20 cellular contexts compared by ENCODE assay signal in the genomic region with DNA sequence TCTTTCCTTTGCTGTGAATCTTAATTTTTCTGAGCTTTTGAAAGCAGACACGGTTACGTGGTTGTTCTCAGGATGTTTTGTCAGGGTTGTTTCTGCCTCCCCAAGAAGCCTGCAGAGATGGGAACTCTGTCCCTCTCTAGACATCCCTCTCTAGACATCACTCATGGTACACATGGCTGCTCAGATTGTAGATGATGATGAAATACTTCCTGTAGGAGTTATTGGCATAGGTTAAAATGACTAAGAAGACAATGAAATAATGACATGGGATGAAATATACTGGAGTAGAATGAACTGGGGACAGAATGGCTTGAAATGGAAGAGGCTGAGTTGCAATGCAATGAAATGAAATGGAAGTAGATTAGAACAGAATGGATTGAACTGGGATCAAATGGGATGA.
A peak's percentile ranks its signal among the peaks of the same experiment; 100 is the strongest.
DNase-seq lines count a peak whose midpoint lies in the region; ATAC-seq and TF ChIP-seq lines count a peak whose summit lies in the region.
"Had no signal": no experiment of that assay in that cellular context is flagged by ENCODE, and none has a peak within 500 bp of the region (broad histone marks: within the 10 kb centered on the region; RNA-seq: fewer than 3 reads in every experiment).

No MANE protein-coding gene starts in this region.

- no peak overlapping the region for H3K4ac ChIP-seq in IMR-90 (ENCODE audit: low read depth, low read length)

- ATAC-seq in activated CD8-positive, alpha-beta T cell treated with anti-CD3 and anti-CD28 coated beads, Interleukin-2, amount 10 ng/mL, durations not matched to agents 7 days and 5 days, result no peak
- no peak for ATAC-seq in activated CD8-positive, alpha-beta T cell treated with anti-CD3 and anti-CD28 coated beads for 36 hours
- ATAC-seq in IMR-90 (ENCODE audit: low read depth) (no peak), GM21360 (IDR thresholded peaks at IDR 0.05; ENCODE audit: unreplicated experiment) (no peak)
- no peak for ATAC-seq in stimulated activated naive CD8-positive, alpha-beta T cell treated with anti-CD3 and anti-CD28 coated beads, Interleukin-15, Interleukin-2, amounts not matched to agents 100 U/mL and 50 U/mL, for 24 hours
- ATAC-seq: A549 had no signal

- no peak overlapping the region for H3K4me3 Mint-ChIP-seq in activated CD8-positive, alpha-beta T cell treated with anti-CD3 and anti-CD28 coated beads, Interleukin-2, amount 10 ng/mL, durations not matched to agents 7 days and 5 days
- no peak overlapping the region for H3K4me3 Mint-ChIP-seq in activated CD8-positive, alpha-beta T cell treated with anti-CD3 and anti-CD28 coated beads for 36 hours
- H3K4me3 Mint-ChIP-seq: CD14-positive monocyte; CD4-positive, alpha-beta memory T cell; IgD-negative memory B cell had no signal

- H2AFZ ChIP-seq in IMR-90 (replicated peaks; ENCODE audit: low read length, poor library complexity), result no peak overlapping the region

- H3K36me3 Mint-ChIP-seq in activated CD8-positive, alpha-beta T cell treated with anti-CD3 and anti-CD28 coated beads, Interleukin-2, amount 10 ng/mL, durations not matched to agents 7 days and 5 days (ENCODE audit: low read depth), result no peaks in the 10 kb centered on the region
- no peaks in the 10 kb centered on the region for H3K36me3 Mint-ChIP-seq in activated CD8-positive, alpha-beta T cell treated with anti-CD3 and anti-CD28 coated beads for 36 hours (ENCODE audit: low read depth)
- H3K36me3 Mint-ChIP-seq: CD14-positive monocyte; CD4-positive, alpha-beta memory T cell; IgD-negative memory B cell had no signal

- no peak overlapping the region for H3K9ac ChIP-seq in IMR-90 (ENCODE audit: low read depth, low read length)
- H3K9ac ChIP-seq: BLaER1 had no signal

- no peak overlapping the region for H4K5ac ChIP-seq in IMR-90 (ENCODE audit: low read depth, low read length)

- H3K9me1 ChIP-seq in IMR-90 (ENCODE audit: insufficient read depth, low read length), result no peaks in the 10 kb centered on the region

- TF ChIP-seq POLR2A in IMR-90 (IDR thresholded peaks at IDR 0.05; ENCODE audit: low read depth, low read length), result no peak

- intact Hi-C loops in activated CD8-positive, alpha-beta T cell treated with anti-CD3 and anti-CD28 coated beads for 36 hours (cut with micrococcal nuclease), result no loop called here
- intact Hi-C loops in IMR-90 (cut with micrococcal nuclease), result no loop called here

- H3K23ac ChIP-seq in IMR-90 (ENCODE audit: low read depth, low read length), result no peak overlapping the region

- no peak overlapping the region for H3K56ac ChIP-seq in IMR-90 (ENCODE audit: extremely low read depth, insufficient read depth, low read length)

- H3K27ac ChIP-seq in IMR-90 (ENCODE audit: insufficient read depth, low read length), result no peak overlapping the region
- H3K27ac ChIP-seq: 22Rv1, A549, BLaER1, HL-60 had no signal

- no peaks in the 10 kb centered on the region for H3K4me1 Mint-ChIP-seq in activated CD8-positive, alpha-beta T cell treated with anti-CD3 and anti-CD28 coated beads, Interleukin-2, amount 10 ng/mL, durations not matched to agents 7 days and 5 days (ENCODE audit: low read depth)
- no peaks in the 10 kb centered on the region for H3K4me1 Mint-ChIP-seq in activated CD8-positive, alpha-beta T cell treated with anti-CD3 and anti-CD28 coated beads for 36 hours (ENCODE audit: low read depth)
- H3K4me1 Mint-ChIP-seq: CD14-positive monocyte; CD4-positive, alpha-beta memory T cell had no signal

- H3K4me3 ChIP-seq in IMR-90 (ENCODE audit: insufficient read depth, low read depth, low read length) (no peak overlapping the region), fibroblast of mammary gland (ENCODE audit: control insufficient read depth, low read depth, low read length) (no peak overlapping the region)
- H3K4me3 ChIP-seq: A549, BLaER1, HAP-1 had no signal

- H4K91ac ChIP-seq in IMR-90 (ENCODE audit: insufficient read depth, low read depth, low read length), result no peak overlapping the region

- H3K27me3 ChIP-seq in IMR-90 (ENCODE audit: control insufficient read depth, insufficient read depth, low read length), result no peaks in the 10 kb centered on the region
- H3K27me3 ChIP-seq: BLaER1 had no signal

- no TSS peak for BruUV-seq in IMR-90 (replicated peaks; lab: Mats Ljungman, UMichigan)

- no peak overlapping the region for H3K18ac ChIP-seq in IMR-90 (ENCODE audit: low read depth, low read length)

- POLR2A ChIA-PET in activated CD8-positive, alpha-beta T cell treated with anti-CD3 and anti-CD28 coated beads, Interleukin-2, amount 10 ng/mL, durations not matched to agents 7 days and 5 days (lab: Charles Lee), result no interaction called here
- POLR2A ChIA-PET in activated CD8-positive, alpha-beta T cell treated with anti-CD3 and anti-CD28 coated beads for 36 hours (lab: Charles Lee), result no interaction called here
- POLR2A ChIA-PET in IMR-90 (lab: Charles Lee; ENCODE audit: unreplicated experiment), result no interaction called here

- no peaks in the 10 kb centered on the region for H3K4me1 ChIP-seq in IMR-90 (ENCODE audit: control insufficient read depth, insufficient read depth, low read length)
- H3K4me1 ChIP-seq: A549, BLaER1, HAP-1 had no signal

- no peak overlapping the region for H2BK20ac ChIP-seq in IMR-90 (ENCODE audit: low read depth, low read length)

- TF ChIP-seq CTCF in activated CD8-positive, alpha-beta T cell treated with anti-CD3 and anti-CD28 coated beads for 36 hours (IDR thresholded peaks at IDR 0.05), result no peak
- TF ChIP-seq CTCF in IMR-90 (conservative IDR thresholded peaks at IDR 0.05; ENCODE audit: low read depth, low read length) (no peak), fibroblast of mammary gland (conservative IDR thresholded peaks at IDR 0.05; ENCODE audit: control insufficient read depth, insufficient read depth, low read depth, low read length) (no peak)

- H3K36me3 ChIP-seq in IMR-90 (ENCODE audit: control insufficient read depth, insufficient read depth, low read length), result no peaks in the 10 kb centered on the region
- H3K36me3 ChIP-seq: BLaER1, HAP-1 had no signal

- no peak overlapping the region for H2BK15ac ChIP-seq in IMR-90 (ENCODE audit: low read depth, low read length)

- H3K4me2 ChIP-seq in IMR-90 (ENCODE audit: low read depth, low read length), result no peak overlapping the region
- H3K4me2 ChIP-seq: A549, BLaER1 had no signal

- H3K27me3 Mint-ChIP-seq in activated CD8-positive, alpha-beta T cell treated with anti-CD3 and anti-CD28 coated beads, Interleukin-2, amount 10 ng/mL, durations not matched to agents 7 days and 5 days (ENCODE audit: low read depth), result no peaks in the 10 kb centered on the region
- H3K27me3 Mint-ChIP-seq in activated CD8-positive, alpha-beta T cell treated with anti-CD3 and anti-CD28 coated beads for 36 hours, result no peaks in the 10 kb centered on the region
- H3K27me3 Mint-ChIP-seq: IgD-negative memory B cell had no signal

- no peak overlapping the region for H2AK9ac ChIP-seq in IMR-90 (replicated peaks; ENCODE audit: low read depth, low read length, poor library complexity)

- in situ Hi-C loops in IMR-90 (cut with MboI; ENCODE audit: low sequenced_read_pairs), result no loop called here

- no peak overlapping the region for H4K8ac ChIP-seq in IMR-90 (ENCODE audit: low read depth in 2 of 2, low read length in 2 of 2)

- no peak overlapping the region for H2BK120ac ChIP-seq in IMR-90 (ENCODE audit: low read depth, low read length)

- WGBS in IMR-90 (ENCODE audit: extremely low coverage in 2 of 2, insufficient read length in 1 of 2), 2 experiments, result no CpG with 5 or more reads among the region's 2 CpGs

- H3K9me3 ChIP-seq in IMR-90 (ENCODE audit: control insufficient read depth, insufficient read depth, low read length), result peaks cover 22% of the 10 kb centered on the region
- H3K9me3 ChIP-seq: A549, BLaER1 had no signal

- H2AK5ac ChIP-seq in IMR-90 (ENCODE audit: low read depth, low read length), result no peak overlapping the region

- no peaks in the 10 kb centered on the region for H4K20me1 ChIP-seq in IMR-90 (ENCODE audit: insufficient read depth, low read length)
- H4K20me1 ChIP-seq: BLaER1 had no signal

- H3K14ac ChIP-seq in IMR-90 (replicated peaks; ENCODE audit: low read depth, low read length), result no peak overlapping the region

- H3K27ac Mint-ChIP-seq in activated CD8-positive, alpha-beta T cell treated with anti-CD3 and anti-CD28 coated beads, Interleukin-2, amount 10 ng/mL, durations not matched to agents 7 days and 5 days, result peak overlapping the region; percentile 32
- H3K27ac Mint-ChIP-seq in activated CD8-positive, alpha-beta T cell treated with anti-CD3 and anti-CD28 coated beads for 36 hours, result no peak overlapping the region
- H3K27ac Mint-ChIP-seq: CD14-positive monocyte; CD4-positive, alpha-beta memory T cell; IgD-negative memory B cell had no signal

- no peak for TF ChIP-seq RAD21 in IMR-90 (IDR thresholded peaks at IDR 0.05; ENCODE audit: low read length)

- H3K79me1 ChIP-seq in IMR-90 (ENCODE audit: low read depth in 1 of 2, low read length in 2 of 2), result no peaks in the 10 kb centered on the region

- H3K9me3 Mint-ChIP-seq in activated CD8-positive, alpha-beta T cell treated with anti-CD3 and anti-CD28 coated beads, Interleukin-2, amount 10 ng/mL, durations not matched to agents 7 days and 5 days (ENCODE audit: insufficient read depth), result no peaks in the 10 kb centered on the region
- H3K9me3 Mint-ChIP-seq in activated CD8-positive, alpha-beta T cell treated with anti-CD3 and anti-CD28 coated beads for 36 hours, result no peaks in the 10 kb centered on the region

- DNase-seq in activated CD8-positive, alpha-beta T cell treated with anti-CD3 and anti-CD28 coated beads, Interleukin-2, amount 10 ng/mL, durations not matched to agents 7 days and 5 days, result no peak
- no peak for DNase-seq in activated CD8-positive, alpha-beta T cell treated with anti-CD3 and anti-CD28 coated beads for 36 hours
- DNase-seq in IMR-90 (no peak), fibroblast of mammary gland (ENCODE audit: low read depth) (peak; percentile 4), renal cortical epithelial cell (ENCODE audit: low read depth) (peak; percentile 16)
- no peak for DNase-seq in stimulated activated CD4-positive, alpha-beta T cell treated with anti-CD3 and anti-CD28 coated beads, Interleukin-2, amount 100 ng/mL, for 24 hours
- no peak for DNase-seq in stimulated activated naive CD8-positive, alpha-beta T cell treated with anti-CD3 and anti-CD28 coated beads, Interleukin-15, Interleukin-2, amounts not matched to agents 100 U/mL and 50 U/mL, for 24 hours
- DNase-seq: AML-193; Calu3; CD4-positive, alpha-beta memory T cell; DMS79 treated with DMSO at 0.1 percent for 48 hours; GF-D8 had no signal

- dilution Hi-C loops in IMR-90 (cut with HindIII; ENCODE audit: low sequenced_read_pairs, unreplicated experiment), result no loop called here

- H2BK5ac ChIP-seq in IMR-90 (ENCODE audit: low read depth, low read length, poor library complexity, severe bottlenecking), result no peak overlapping the region

- CTCF ChIA-PET in activated CD8-positive, alpha-beta T cell treated with anti-CD3 and anti-CD28 coated beads, Interleukin-2, amount 10 ng/mL, durations not matched to agents 7 days and 5 days (lab: Charles Lee), result no interaction called here
- CTCF ChIA-PET in activated CD8-positive, alpha-beta T cell treated with anti-CD3 and anti-CD28 coated beads for 36 hours (lab: Charles Lee), result no interaction called here
- CTCF ChIA-PET in IMR-90 (lab: Yijun Ruan, JAX), result no interaction called here

TF ChIP-seq in IMR-90, 13 proteins besides CTCF, POLR2A, EP300 and RAD21 (continues in another document):
- TF ChIP-seq CEBPB (IDR thresholded peaks at IDR 0.05; ENCODE audit: low read depth, low read length) (0 out of 2 replicates have a peak, but pooled peaks have one; percentile 4), MAZ (IDR thresholded peaks at IDR 0.05; ENCODE audit: borderline replicate concordance, low read depth, low read length) (no peak)

Comparison
In these comparisons a context has a peak if more than half of its experiments do, and no peak if none do; other contexts are left out.
1. DNase-seq: peak in fibroblast of mammary gland (single experiment) and renal cortical epithelial cell (single experiment); none in activated CD8-positive, alpha-beta T cell treated with anti-CD3 and anti-CD28 coated beads, Interleukin-2, amount 10 ng/mL, durations not matched to agents 7 days and 5 days (single experiment), activated CD8-positive, alpha-beta T cell treated with anti-CD3 and anti-CD28 coated beads for 36 hours (single experiment), IMR-90 (single experiment), stimulated activated CD4-positive, alpha-beta T cell treated with anti-CD3 and anti-CD28 coated beads, Interleukin-2, amount 100 ng/mL, for 24 hours (0 of 2) and stimulated activated naive CD8-positive, alpha-beta T cell treated with anti-CD3 and anti-CD28 coated beads, Interleukin-15, Interleukin-2, amounts not matched to agents 100 U/mL and 50 U/mL, for 24 hours (single experiment).